ENCODE assay signal across 9 cellular contexts in genomic region chr3:173993299-173993698, GRCh38.
A peak's percentile ranks its signal among the peaks of the same experiment; 100 is the strongest.
DNase-seq lines count a peak whose midpoint lies in the region; ATAC-seq, FAIRE-seq and TF ChIP-seq lines count a peak whose summit lies in the region.
"Had no signal": no experiment of that assay in that cellular context is flagged by ENCODE, and none has a peak within 500 bp of the region (broad histone marks: within the 10 kb centered on the region; RNA-seq: fewer than 3 reads in every experiment).

No MANE protein-coding gene starts in this region.

- WGBS in GM12878 (ENCODE audit: insufficient coverage, insufficient replicate concordance, low lambda C conversion rate, missing lambda C conversion rate): 5% methylated on average over 1 of the region's 1 CpG

- H3K79me2 ChIP-seq in Loucy (ENCODE audit: insufficient read depth, low read length): no peaks in the 10 kb centered on the region
- no peaks in the 10 kb centered on the region for H3K79me2 ChIP-seq in GM12878 (ENCODE audit: control insufficient read depth, insufficient read depth, low read length)

- H3K4me1 ChIP-seq in Loucy (ENCODE audit: insufficient read depth, low read length, poor library complexity, severe bottlenecking) (no peaks in the 10 kb centered on the region), GM12878 (ENCODE audit: control insufficient read depth, insufficient read depth, low read length) (no peaks in the 10 kb centered on the region)

- SMC1A ChIA-PET in GM12878 (lab: Charles Lee; ENCODE audit: uncharacterized antibody, unreplicated experiment): interaction anchor here (1.6 kb wide), 1 partner anchor 49 kb away, joined by 3 read pairs; no protein-coding TSS in a partner anchor

- intact Hi-C loops in GM12878 (cut with micrococcal nuclease; ENCODE audit: unreplicated experiment): no loop called here

- TF ChIP-seq CTCF in Loucy (conservative IDR thresholded peaks at IDR 0.05; ENCODE audit: low read length): peak; percentile 44
- TF ChIP-seq CTCF in GM12878 (IDR thresholded peaks at IDR 0.05 in 2 of 3, conservative IDR thresholded peaks at IDR 0.05 in 1 of 3; ENCODE audit: control insufficient read depth in 2 of 3, extremely low read depth in 1 of 3, insufficient read depth in 1 of 3, low read depth in 3 of 3, low read length in 3 of 3): peak in 2 of 3 experiments; percentile 19 to 27; a peak in 2 of 6 replicates
- TF ChIP-seq CTCF in neural crest cell (conservative IDR thresholded peaks at IDR 0.05): peak; percentile 56

- TF ChIP-seq RAD21 in GM12878 (IDR thresholded peaks at IDR 0.05; ENCODE audit: insufficient read depth, low read depth, low read length): peak; percentile 15; the same call in 1 of the 2 replicates

- H3K4me1 Mint-ChIP-seq in neural crest cell: peaks cover 6% of the 10 kb centered on the region

- TF ChIP-seq EP300 in GM12878 (IDR thresholded peaks at IDR 0.05; ENCODE audit: borderline replicate concordance in 1 of 2, control insufficient read depth in 1 of 2, low read depth in 2 of 2, low read length in 2 of 2): no peak

- no peak overlapping the region for H3K27ac Mint-ChIP-seq in neural crest cell (ENCODE audit: unreplicated experiment)

- POLR2A ChIA-PET in GM12878 (lab: Charles Lee): no interaction called here

- no peaks in the 10 kb centered on the region for H3F3A ChIP-seq in Loucy (ENCODE audit: low read depth)

- H3K9me3 Mint-ChIP-seq in neural crest cell: no peaks in the 10 kb centered on the region

- H3K9me3 ChIP-seq in Loucy (ENCODE audit: insufficient read depth, low read depth, low read length) (no peaks in the 10 kb centered on the region), GM12878 (replicated peaks; ENCODE audit: control insufficient read depth, insufficient read depth, low read length) (no peaks in the 10 kb centered on the region)

- in situ Hi-C loops in GM12878 (cut with MboI): no loop called here

- H3K9ac ChIP-seq in Loucy (ENCODE audit: low read depth, low read length, poor library complexity, severe bottlenecking) (no peak overlapping the region), GM12878 (ENCODE audit: control insufficient read depth, insufficient read depth, low read length) (no peak overlapping the region)

- no peak overlapping the region for H3K4me3 ChIP-seq in Loucy (ENCODE audit: low read length, poor library complexity, severe bottlenecking)
- H3K4me3 ChIP-seq in GM12878: no peak overlapping the region
- H3K4me3 ChIP-seq: lung had no signal

- CTCF ChIA-PET in GM12878 (lab: Yijun Ruan, JAX): interaction anchor here (1.7 to 2.0 kb wide), 2 partner anchors 12 to 25 kb away, joined by 5 to 6 read pairs; no protein-coding TSS in a partner anchor

- no peak overlapping the region for H3K4me3 Mint-ChIP-seq in neural crest cell

- no peak overlapping the region for H3K27ac ChIP-seq in GM12878 (ENCODE audit: control insufficient read depth, insufficient read depth)

- DNase-seq in GM03348 (ENCODE audit: low spot score) (peak; percentile 76), GM12878 (ENCODE audit: low read depth, low spot score) (no peak), neural crest cell (ENCODE audit: low read depth, low spot score) (no peak), SKM-1 treated with dmso at 0.1 percent for 144 hours (lab: John Stamatoyannopoulos, UW; ENCODE audit: unreplicated experiment) (no peak), GF-D8 (lab: John Stamatoyannopoulos, UW) (no peak)
- DNase-seq in central memory CD4-positive, alpha-beta T cell: no peak

- no peak overlapping the region for H3K4me2 ChIP-seq in Loucy (ENCODE audit: low read depth, low read length, poor library complexity, severe bottlenecking)
- H3K4me2 ChIP-seq in GM12878 (ENCODE audit: control insufficient read depth, insufficient read depth): no peak overlapping the region

- no peaks in the 10 kb centered on the region for H3K36me3 Mint-ChIP-seq in neural crest cell (ENCODE audit: low read depth)

- FAIRE-seq in GM12878 (lab: Jason Lieb, UNC): no peak

- no peaks in the 10 kb centered on the region for H4K20me1 ChIP-seq in Loucy (ENCODE audit: insufficient read depth, low read length, poor library complexity, severe bottlenecking)
- H4K20me1 ChIP-seq in GM12878 (ENCODE audit: control insufficient read depth, insufficient read depth): no peaks in the 10 kb centered on the region

- H3K27me3 ChIP-seq in Loucy (ENCODE audit: insufficient read depth, low read length, poor library complexity, severe bottlenecking): no peaks in the 10 kb centered on the region
- no peaks in the 10 kb centered on the region for H3K27me3 ChIP-seq in GM12878 (replicated peaks in 1 of 2; ENCODE audit: control insufficient read depth in 2 of 2, insufficient read depth in 2 of 2, low read length in 1 of 2)

- ATAC-seq in GM12878 (peak; percentile 46; the same call in 1 of the 3 replicates), GM18870 (IDR thresholded peaks at IDR 0.05; ENCODE audit: unreplicated experiment) (no peak)

- BruUV-seq in GM12878 (replicated peaks; lab: Mats Ljungman, UMichigan): no TSS peak

- H2AFZ ChIP-seq in Loucy (ENCODE audit: low read length) (no peak overlapping the region), GM12878 (ENCODE audit: control insufficient read depth, low read depth, low read length) (no peak overlapping the region)

- no peaks in the 10 kb centered on the region for H3K9me2 ChIP-seq in Loucy (replicated peaks; ENCODE audit: low read depth, low read length)

- H3K36me3 ChIP-seq in Loucy (ENCODE audit: insufficient read depth, low read length): no peaks in the 10 kb centered on the region
- no peaks in the 10 kb centered on the region for H3K36me3 ChIP-seq in GM12878 (ENCODE audit: control insufficient read depth in 2 of 2, insufficient read depth in 2 of 2, low read length in 1 of 2)

- RAD21 ChIA-PET in GM12878 (lab: Charles Lee; ENCODE audit: unreplicated experiment): no interaction called here

- TF ChIP-seq POLR2A in GM12878 (IDR thresholded peaks at IDR 0.05; ENCODE audit: low read depth, low read length): no peak

- no peaks in the 10 kb centered on the region for H3K27me3 Mint-ChIP-seq in neural crest cell (ENCODE audit: low read depth)

TF ChIP-seq in GM12878, 131 proteins besides CTCF, POLR2A, EP300 and RAD21:
- TF ChIP-seq DPF2 (IDR thresholded peaks at IDR 0.05): no peak
- no peak for TF ChIP-seq KLF5 (IDR thresholded peaks at IDR 0.05; ENCODE audit: partially characterized antibody)
- no peak for TF ChIP-seq ASH2L (IDR thresholded peaks at IDR 0.05; ENCODE audit: borderline replicate concordance, low read depth)
- no peak for TF ChIP-seq SMAD5 (IDR thresholded peaks at IDR 0.05; ENCODE audit: low read depth)
- TF ChIP-seq GATAD2B (conservative IDR thresholded peaks at IDR 0.05; ENCODE audit: low read depth): no peak
- no peak for TF ChIP-seq CREM (IDR thresholded peaks at IDR 0.05; ENCODE audit: low read depth)
- no peak for TF ChIP-seq WRNIP1 (IDR thresholded peaks at IDR 0.05; ENCODE audit: borderline replicate concordance, low read depth, low read length)
- TF ChIP-seq ZNF384 (IDR thresholded peaks at IDR 0.05; ENCODE audit: borderline replicate concordance, low read depth, low read length): no peak
- TF ChIP-seq NFXL1 (IDR thresholded peaks at IDR 0.05; ENCODE audit: borderline replicate concordance): no peak
- TF ChIP-seq NR2C2 (IDR thresholded peaks at IDR 0.05; ENCODE audit: borderline replicate concordance, control insufficient read depth, insufficient read length, low read depth): no peak
- TF ChIP-seq RELB (IDR thresholded peaks at IDR 0.05; ENCODE audit: low read depth): no peak
- TF ChIP-seq HDGF (IDR thresholded peaks at IDR 0.05): no peak
- no peak for TF ChIP-seq IRF5 (IDR thresholded peaks at IDR 0.05; ENCODE audit: borderline replicate concordance)
- TF ChIP-seq MYC (IDR thresholded peaks at IDR 0.05; ENCODE audit: insufficient read depth, insufficient read length, insufficient replicate concordance, low read length, severe bottlenecking): no peak
- TF ChIP-seq CHD4 (IDR thresholded peaks at IDR 0.05): no peak
- no peak for TF ChIP-seq TCF7 (IDR thresholded peaks at IDR 0.05; ENCODE audit: borderline replicate concordance)
